In genomic region chr22:33883561-33883960, GRCh38 we compare ENCODE assay signal across 1 cellular context.
TF ChIP-seq lines count a peak whose summit lies in the region.

No MANE protein-coding gene starts in this region.

TF ChIP-seq in SK-N-SH treated with all-trans-retinoic acid at 6 μM for 48 hours, 23 proteins besides CTCF, POLR2A, EP300 and RAD21 (continued from another document):
- TF ChIP-seq TOX (CRISPR knock-in tag; IDR thresholded peaks at IDR 0.05; ENCODE audit: borderline replicate concordance) (no peak), GLIS3 (CRISPR knock-in tag; IDR thresholded peaks at IDR 0.05) (no peak), ZFP3 (CRISPR knock-in tag; IDR thresholded peaks at IDR 0.05) (no peak), PATZ1 (CRISPR knock-in tag; IDR thresholded peaks at IDR 0.05; ENCODE audit: borderline replicate concordance) (no peak), ISL1 (CRISPR knock-in tag; IDR thresholded peaks at IDR 0.05) (no peak), RARB (CRISPR knock-in tag; IDR thresholded peaks at IDR 0.05) (no peak), TCF4 (CRISPR knock-in tag; IDR thresholded peaks at IDR 0.05; ENCODE audit: borderline replicate concordance) (no peak), SNAI2 (CRISPR knock-in tag; IDR thresholded peaks at IDR 0.05) (no peak), TSHZ2 (CRISPR knock-in tag; IDR thresholded peaks at IDR 0.05) (no peak), BACH2 (CRISPR knock-in tag; IDR thresholded peaks at IDR 0.05; ENCODE audit: borderline replicate concordance) (no peak)
- TF ChIP-seq, protein P1, sequence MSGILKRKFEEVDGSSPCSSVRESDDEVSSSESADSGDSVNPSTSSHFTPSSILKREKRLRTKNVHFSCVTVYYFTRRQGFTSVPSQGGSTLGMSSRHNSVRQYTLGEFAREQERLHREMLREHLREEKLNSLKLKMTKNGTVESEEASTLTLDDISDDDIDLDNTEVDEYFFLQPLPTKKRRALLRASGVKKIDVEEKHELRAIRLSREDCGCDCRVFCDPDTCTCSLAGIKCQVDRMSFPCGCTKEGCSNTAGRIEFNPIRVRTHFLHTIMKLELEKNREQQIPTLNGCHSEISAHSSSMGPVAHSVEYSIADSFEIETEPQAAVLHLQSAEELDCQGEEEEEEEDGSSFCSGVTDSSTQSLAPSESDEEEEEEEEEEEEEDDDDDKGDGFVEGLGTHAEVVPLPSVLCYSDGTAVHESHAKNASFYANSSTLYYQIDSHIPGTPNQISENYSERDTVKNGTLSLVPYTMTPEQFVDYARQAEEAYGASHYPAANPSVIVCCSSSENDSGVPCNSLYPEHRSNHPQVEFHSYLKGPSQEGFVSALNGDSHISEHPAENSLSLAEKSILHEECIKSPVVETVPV (CRISPR knock-in tag; IDR thresholded peaks at IDR 0.05) = no peak
